17 cellular contexts compared by ENCODE assay signal in genomic region chr7:141461924-141462323, GRCh38.
A peak's percentile ranks its signal among the peaks of the same experiment; 100 is the strongest.
DNase-seq lines count a peak whose midpoint lies in the region; ATAC-seq, FAIRE-seq and TF ChIP-seq lines count a peak whose summit lies in the region.
"Had no signal": no experiment of that assay in that cellular context is flagged by ENCODE, and none has a peak within 500 bp of the region (broad histone marks: within the 10 kb centered on the region; RNA-seq: fewer than 3 reads in every experiment).

No MANE protein-coding gene starts in this region.

- CTCF ChIA-PET in HepG2 (lab: Yijun Ruan, JAX; ENCODE audit: low intra/inter-chr PET ratio, low total read pairs) (no interaction called here), H1 (lab: Charles Lee; ENCODE audit: partially characterized antibody) (interaction anchor here (1.2 to 1.5 kb wide), 3 partner anchors 13 to 200 kb away, joined by 3 to 4 read pairs (median 3); no protein-coding TSS in a partner anchor)

- no peak overlapping the region for H3K23ac ChIP-seq in H1 (ENCODE audit: insufficient read length)

- TF ChIP-seq CTCF in liver (IDR thresholded peaks at IDR 0.05; ENCODE audit: low read depth, low read length, missing input control) (no peak), HepG2 (CRISPR knock-in tag; IDR thresholded peaks at IDR 0.05) (no peak), H1 (IDR thresholded peaks at IDR 0.05; ENCODE audit: control extremely low read depth in 1 of 3, insufficient read depth in 1 of 3, low read depth in 1 of 3, low read length in 3 of 3) (no peak), right lobe of liver (IDR thresholded peaks at IDR 0.05) (no peak), uterus (IDR thresholded peaks at IDR 0.05) (no peak)

- no peak overlapping the region for H3K14ac ChIP-seq in H1 (ENCODE audit: insufficient read length)

- POLR2A ChIA-PET in HepG2 (lab: Yijun Ruan, JAX) (interaction anchor here (0.6 kb wide), 1 partner anchor 9 kb away, joined by 3 read pairs; no protein-coding TSS in a partner anchor), H1 (lab: Charles Lee; ENCODE audit: partially characterized antibody) (no interaction called here)

- peak in 1 of 2 donors; percentile 42 for TF ChIP-seq RAD21 in liver (IDR thresholded peaks at IDR 0.05)
- TF ChIP-seq RAD21 in HepG2 (CRISPR knock-in tag; IDR thresholded peaks at IDR 0.05): no peak
- no peak for TF ChIP-seq RAD21 in H1 (IDR thresholded peaks at IDR 0.05 in 1 of 2, conservative IDR thresholded peaks at IDR 0.05 in 1 of 2; ENCODE audit: low read depth in 2 of 2, low read length in 2 of 2)

- WGBS in liver: 41% methylated on average over 6 of the region's 6 CpGs
- WGBS in HepG2 (ENCODE audit: low lambda C conversion rate): 39% methylated on average over 6 of the region's 6 CpGs
- WGBS in H1 (ENCODE audit: extremely low coverage in 1 of 2, insufficient coverage in 1 of 2, insufficient read length in 1 of 2, insufficient replicate concordance in 2 of 2, low coverage in 1 of 2, low lambda C conversion rate in 2 of 2, missing lambda C conversion rate in 1 of 2), 2 experiments: 92% methylated on average over 6 of the region's 6 CpGs; no CpG with 5 or more reads in 1 of the 2 experiments
- 37% methylated on average over 6 of the region's 6 CpGs for WGBS in right lobe of liver (ENCODE audit: insufficient coverage, low coverage, low lambda C conversion rate, missing lambda C conversion rate)

- H2BK12ac ChIP-seq in H1 (ENCODE audit: low read depth, low read length): 0 out of 2 replicates have a peak overlapping the region, but pooled peaks have one; percentile 69

- H3K56ac ChIP-seq in H1 (replicated peaks; ENCODE audit: insufficient read length, low read depth, low read length): no peak overlapping the region

- no peak overlapping the region for H2AK5ac ChIP-seq in H1 (ENCODE audit: low read depth, low read length)

- H2BK5ac ChIP-seq in H1 (ENCODE audit: low read depth, low read length): no peak overlapping the region

- H3K9ac ChIP-seq in liver (ENCODE audit: low read depth in 1 of 2, low read length in 2 of 2) (no peak overlapping the region), HepG2 (ENCODE audit: insufficient read depth, low read depth, low read length) (no peak overlapping the region), H1 (replicated peaks in 1 of 4; ENCODE audit: extremely low read depth in 1 of 4, low read depth in 3 of 4, low read length in 3 of 4) (no peak overlapping the region)

- TF ChIP-seq EP300 in HepG2 (IDR thresholded peaks at IDR 0.05; ENCODE audit: low read depth in 2 of 2, low read length in 2 of 2) (no peak), HepG2 (CRISPR knock-in tag; IDR thresholded peaks at IDR 0.05; ENCODE audit: borderline replicate concordance) (no peak), H1 (IDR thresholded peaks at IDR 0.05; ENCODE audit: borderline replicate concordance in 1 of 2, low read depth in 2 of 2, low read length in 2 of 2) (no peak)

- ATAC-seq in HepG2 (no peak), right lobe of liver (peak; percentile 86 to 89 (median 88)), HG02642 (IDR thresholded peaks at IDR 0.05; ENCODE audit: poor library complexity, unreplicated experiment) (no peak)
- ATAC-seq: GM12878 had no signal

- BruUV-seq in HepG2 (replicated peaks; lab: Mats Ljungman, UMichigan): no TSS peak

- intact Hi-C loops in HepG2 (cut with micrococcal nuclease; ENCODE audit: unreplicated experiment): no loop called here
- intact Hi-C loops in right lobe of liver (cut with DNase I): no loop called here
- intact Hi-C loops in uterus (cut with DNase I; ENCODE audit: low total_unique reads): no loop called here

- H4K5ac ChIP-seq in H1 (ENCODE audit: insufficient read length, low read depth, low read length): no peak overlapping the region

- no peak overlapping the region for H3K4me3 ChIP-seq in liver (ENCODE audit: low read depth in 1 of 3, low read length in 3 of 3)
- no peak overlapping the region for H3K4me3 ChIP-seq in HepG2 (replicated peaks in 1 of 3; ENCODE audit: insufficient read depth in 1 of 3, low read depth in 2 of 3, low read length in 3 of 3)
- no peak overlapping the region for H3K4me3 ChIP-seq in H1 (ENCODE audit: extremely low read depth in 1 of 4, insufficient read depth in 2 of 4, low read depth in 3 of 4, low read length in 4 of 4)
- H3K4me3 ChIP-seq in right lobe of liver: no peak overlapping the region
- no peak overlapping the region for H3K4me3 ChIP-seq in uterus
- H3K4me3 ChIP-seq: GM12878 had no signal

- H3K4me2 ChIP-seq in HepG2 (ENCODE audit: low read depth, low read length): no peak overlapping the region
- H3K4me2 ChIP-seq in H1 (ENCODE audit: insufficient read depth in 1 of 2, low read depth in 2 of 2, low read length in 2 of 2): no peak overlapping the region

- H3K18ac ChIP-seq in H1 (ENCODE audit: extremely low read depth, low read length): no peak overlapping the region

- no peaks in the 10 kb centered on the region for H3K23me2 ChIP-seq in H1 (ENCODE audit: low read depth, low read length)

- peak overlapping the region; percentile 49 to 69 for H3K27ac ChIP-seq in liver (ENCODE audit: low read depth in 1 of 2, low read length in 2 of 2)
- H3K27ac ChIP-seq in HepG2 (ENCODE audit: extremely low read length, insufficient read depth, low read length): no peak overlapping the region
- no peak overlapping the region for H3K27ac ChIP-seq in H1 (ENCODE audit: low read depth, low read length)
- H3K27ac ChIP-seq in right lobe of liver: peak overlapping the region in 2 of 3 donors; percentile 61 to 77
- H3K27ac ChIP-seq in uterus: peak overlapping the region in 1 of 2 donors; percentile 22

- H4K20me1 ChIP-seq in HepG2 (ENCODE audit: insufficient read depth, low read length) (no peaks in the 10 kb centered on the region), H1 (replicated peaks in 1 of 2; ENCODE audit: control insufficient read depth in 1 of 2, insufficient read depth in 2 of 2, low read length in 2 of 2) (no peaks in the 10 kb centered on the region)

- no peak overlapping the region for H4K8ac ChIP-seq in H1 (ENCODE audit: extremely low read depth, insufficient read depth, low read length)

- no peak for FAIRE-seq in HepG2 (lab: Jason Lieb, UNC)
- FAIRE-seq in H1 (lab: Jason Lieb, UNC): peak; percentile 7
- FAIRE-seq: A204.1, GM12878 had no signal

- H3K27me3 ChIP-seq in liver (ENCODE audit: control insufficient read depth in 4 of 4, insufficient read depth in 4 of 4, low read length in 3 of 4): no peaks in the 10 kb centered on the region
- H3K27me3 ChIP-seq in HepG2 (ENCODE audit: control insufficient read depth in 1 of 2, insufficient read depth in 2 of 2, low read length in 2 of 2): peaks cover 2 to 30% of the 10 kb centered on the region in 2 experiments; a peak in 4 of 5 replicates
- no peaks in the 10 kb centered on the region for H3K27me3 ChIP-seq in H1 (replicated peaks in 1 of 4; ENCODE audit: control insufficient read depth in 3 of 4, extremely low read depth in 1 of 4, insufficient read depth in 3 of 4, low read length in 3 of 4)
- no peaks in the 10 kb centered on the region for H3K27me3 ChIP-seq in right lobe of liver
- H3K27me3 ChIP-seq in uterus: no peaks in the 10 kb centered on the region

- no peak for DNase-seq in HepG2 (ENCODE audit: low spot score)
- no peak for DNase-seq in H1 (ENCODE audit: low read depth in 1 of 2, low spot score in 2 of 2)
- DNase-seq in right lobe of liver: peak in 1 of 3 donors; percentile 81
- DNase-seq in AML-193 (lab: John Stamatoyannopoulos, UW): no peak
- no peak for DNase-seq in uterus
- DNase-seq: DMS 273 treated with DMSO at 0.1 percent for 48 hours, GDM1, GOT3, KBM-7, NCI-H2029, NCI-H2171, OCI-M1, RPMI8226 had no signal

- no peak overlapping the region for H2BK15ac ChIP-seq in H1 (ENCODE audit: low read length)

- no peak overlapping the region for H2BK120ac ChIP-seq in H1 (replicated peaks; ENCODE audit: low read depth, low read length)

- H3K4me1 ChIP-seq in liver (ENCODE audit: control insufficient read depth in 4 of 4, insufficient read depth in 4 of 4, low read length in 3 of 4) (peaks cover 4 to 23% (median 11%) of the 10 kb centered on the region in 4 donors), HepG2 (ENCODE audit: insufficient read depth, low read length) (no peaks in the 10 kb centered on the region), H1 (replicated peaks in 1 of 4; ENCODE audit: control insufficient read depth in 3 of 4, insufficient read depth in 4 of 4, low read length in 3 of 4) (peaks cover 0 to 6% (median 0%) of the 10 kb centered on the region in 4 experiments; a peak in 2 of 7 replicates), right lobe of liver (peaks cover 0 to 21% (median 0%) of the 10 kb centered on the region in 4 donors), uterus (no peaks in the 10 kb centered on the region)

- no peaks in the 10 kb centered on the region for H3K9me3 ChIP-seq in liver (ENCODE audit: control insufficient read depth in 4 of 4, low read length in 3 of 4)
- no peaks in the 10 kb centered on the region for H3K9me3 ChIP-seq in HepG2 (ENCODE audit: low read length)
- no peaks in the 10 kb centered on the region for H3K9me3 ChIP-seq in H1 (ENCODE audit: insufficient read depth in 2 of 2, low read depth in 1 of 2, low read length in 1 of 2)
- no peaks in the 10 kb centered on the region for H3K9me3 ChIP-seq in right lobe of liver
- H3K9me3 ChIP-seq in uterus: no peaks in the 10 kb centered on the region

- no peak overlapping the region for H4K91ac ChIP-seq in H1 (replicated peaks; ENCODE audit: insufficient read length, low read length)

- in situ Hi-C loops in HepG2 (cut with HindIII; ENCODE audit: extremely low pct_ligation_motif_present, low pct_unique_long_range_greater_than_20kb): no loop called here

- no peak overlapping the region for H2AFZ ChIP-seq in HepG2 (ENCODE audit: low read length)
- no peak overlapping the region for H2AFZ ChIP-seq in H1 (ENCODE audit: low read length)

- H3K36me3 ChIP-seq in liver (ENCODE audit: control insufficient read depth in 4 of 4, insufficient read depth in 3 of 4, low read depth in 1 of 4, low read length in 3 of 4): no peaks in the 10 kb centered on the region
- no peaks in the 10 kb centered on the region for H3K36me3 ChIP-seq in HepG2 (replicated peaks in 1 of 2; ENCODE audit: control insufficient read depth in 1 of 2, insufficient read depth in 2 of 2, low read length in 2 of 2)
- H3K36me3 ChIP-seq in H1 (ENCODE audit: control insufficient read depth in 2 of 4, insufficient read depth in 4 of 4, low read length in 3 of 4): no peaks in the 10 kb centered on the region
- H3K36me3 ChIP-seq in right lobe of liver: no peaks in the 10 kb centered on the region
- no peaks in the 10 kb centered on the region for H3K36me3 ChIP-seq in uterus

- H2BK20ac ChIP-seq in H1 (ENCODE audit: low read length): no peak overlapping the region

- H3K79me2 ChIP-seq in HepG2 (ENCODE audit: insufficient read depth, low read length): no peaks in the 10 kb centered on the region
- H3K79me2 ChIP-seq in H1 (ENCODE audit: control insufficient read depth in 1 of 2, insufficient read depth in 2 of 2, low read length in 2 of 2): no peaks in the 10 kb centered on the region

- no peaks in the 10 kb centered on the region; the same call in 1 of the 2 replicates for H3K79me1 ChIP-seq in H1 (ENCODE audit: low read depth, low read length)

- no peak for TF ChIP-seq POLR2A in HepG2 (IDR thresholded peaks at IDR 0.05; ENCODE audit: insufficient read depth in 1 of 2, low read depth in 2 of 2, low read length in 2 of 2)
- no peak for TF ChIP-seq POLR2A in H1 (IDR thresholded peaks at IDR 0.05; ENCODE audit: control extremely low read depth in 1 of 2, low read depth in 2 of 2, low read length in 2 of 2)
- TF ChIP-seq POLR2A in right lobe of liver (IDR thresholded peaks at IDR 0.05): no peak
- no peak for TF ChIP-seq POLR2A in uterus (IDR thresholded peaks at IDR 0.05)

- no peak overlapping the region for H3K4ac ChIP-seq in H1 (replicated peaks; ENCODE audit: insufficient read length, low read depth, low read length)

Comparison
In these comparisons a context has a peak if more than half of its experiments do, and no peak if none do; other contexts are left out.
1. H3K27ac ChIP-seq: peak in liver (2 of 2) and right lobe of liver (2 of 3); none in HepG2 (single experiment) and H1 (single experiment).
2. ATAC-seq: peak in right lobe of liver (4 of 4); none in HepG2 (single experiment) and HG02642 (single experiment).